In genomic region chr21:44297525-44298290, GRCh38 we compare ENCODE assay signal across 2 cellular contexts.
TF ChIP-seq lines count a peak whose summit lies in the region.

No MANE protein-coding gene starts in this region.

TF ChIP-seq in HEK293T, 16 proteins besides CTCF, POLR2A, EP300 and RAD21:
- TF ChIP-seq ZNF384 (IDR thresholded peaks at IDR 0.05): no peak
- TF ChIP-seq FOXM1 (IDR thresholded peaks at IDR 0.05; ENCODE audit: borderline replicate concordance): no peak
- TF ChIP-seq L3MBTL2 (conservative IDR thresholded peaks at IDR 0.05): no peak
- TF ChIP-seq FOXA1 (IDR thresholded peaks at IDR 0.05): no peak
- TF ChIP-seq SUZ12 (IDR thresholded peaks at IDR 0.05): no peak
- TF ChIP-seq NFRKB (IDR thresholded peaks at IDR 0.05): no peak
- no peak for TF ChIP-seq TARDBP (IDR thresholded peaks at IDR 0.05)
- no peak for TF ChIP-seq HDGF (IDR thresholded peaks at IDR 0.05; ENCODE audit: borderline replicate concordance)
- TF ChIP-seq BHLHE40 (IDR thresholded peaks at IDR 0.05; ENCODE audit: borderline replicate concordance): no peak
- no peak for TF ChIP-seq ELF4 (IDR thresholded peaks at IDR 0.05)
- TF ChIP-seq CTBP1 (IDR thresholded peaks at IDR 0.05; ENCODE audit: borderline replicate concordance): no peak

TF ChIP-seq in HepG2, 621 proteins besides CTCF, POLR2A, EP300 and RAD21 (continues in another document):
- 0 out of 2 replicates have a peak, but pooled peaks have one; percentile 41 for TF ChIP-seq AHR (CRISPR knock-in tag; IDR thresholded peaks at IDR 0.05)
- TF ChIP-seq KAT8 (CRISPR knock-in tag; IDR thresholded peaks at IDR 0.05): no peak
- TF ChIP-seq RARA (CRISPR knock-in tag; IDR thresholded peaks at IDR 0.05): peak; percentile 16; the same call in 1 of the 2 replicates
- peak; percentile 51 for TF ChIP-seq ZNF687 (CRISPR knock-in tag; IDR thresholded peaks at IDR 0.05)
- no peak for TF ChIP-seq ZNF253 (CRISPR knock-in tag; IDR thresholded peaks at IDR 0.05; ENCODE audit: borderline replicate concordance)
- no peak for TF ChIP-seq ZSCAN29 (CRISPR knock-in tag; conservative IDR thresholded peaks at IDR 0.05)
- no peak for TF ChIP-seq NAIF1 (CRISPR knock-in tag; IDR thresholded peaks at IDR 0.05; ENCODE audit: borderline replicate concordance)
- TF ChIP-seq BHLHE40 (IDR thresholded peaks at IDR 0.05; ENCODE audit: low read length): peak; percentile 34; the same call in 1 of the 2 replicates
- peak; percentile 24; the same call in 1 of the 2 replicates for TF ChIP-seq PITX1 (CRISPR knock-in tag; IDR thresholded peaks at IDR 0.05)
- TF ChIP-seq HNF1B (CRISPR knock-in tag; IDR thresholded peaks at IDR 0.05): peak; percentile 66; the same call in 1 of the 2 replicates
- TF ChIP-seq ZNF607 (CRISPR knock-in tag; IDR thresholded peaks at IDR 0.05; ENCODE audit: borderline replicate concordance): peak; percentile 72; the same call in 1 of the 2 replicates
- no peak for TF ChIP-seq NR2F6 (IDR thresholded peaks at IDR 0.05)
- TF ChIP-seq NR2F6 (CRISPR knock-in tag; IDR thresholded peaks at IDR 0.05): 0 out of 2 replicates have a peak, but pooled peaks have one; percentile 20
- no peak for TF ChIP-seq LCORL (IDR thresholded peaks at IDR 0.05)
- 0 out of 2 replicates have a peak, but pooled peaks have one; percentile 47 for TF ChIP-seq LCORL (CRISPR knock-in tag; IDR thresholded peaks at IDR 0.05)
- 0 out of 2 replicates have a peak, but pooled peaks have one; percentile 17 for TF ChIP-seq NRL (CRISPR knock-in tag; IDR thresholded peaks at IDR 0.05; ENCODE audit: borderline replicate concordance)
- TF ChIP-seq RFXAP (CRISPR knock-in tag; IDR thresholded peaks at IDR 0.05; ENCODE audit: borderline replicate concordance): no peak
- no peak for TF ChIP-seq NFRKB (IDR thresholded peaks at IDR 0.05)
- no peak for TF ChIP-seq GABPB1 (CRISPR knock-in tag; IDR thresholded peaks at IDR 0.05)
- no peak for TF ChIP-seq CAMTA2 (CRISPR knock-in tag; IDR thresholded peaks at IDR 0.05; ENCODE audit: borderline replicate concordance)
- TF ChIP-seq RXRB (CRISPR knock-in tag; IDR thresholded peaks at IDR 0.05; ENCODE audit: borderline replicate concordance): peak; percentile 35; the same call in 1 of the 2 replicates
- peak; percentile 46 for TF ChIP-seq TEAD3 (CRISPR knock-in tag; optimal IDR thresholded peaks at IDR 0.05; ENCODE audit: borderline replicate concordance)
- no peak for TF ChIP-seq ZNF746 (CRISPR knock-in tag; IDR thresholded peaks at IDR 0.05)
- peak; percentile 42; the same call in 1 of the 2 replicates for TF ChIP-seq GATAD2A (CRISPR knock-in tag; IDR thresholded peaks at IDR 0.05)
- TF ChIP-seq THRA (CRISPR knock-in tag; IDR thresholded peaks at IDR 0.05; ENCODE audit: borderline replicate concordance): peak; percentile 55; the same call in 1 of the 2 replicates
- peak; percentile 3; the same call in 1 of the 2 replicates for TF ChIP-seq ZMYM2 (CRISPR knock-in tag; IDR thresholded peaks at IDR 0.05)
- TF ChIP-seq ETV5 (CRISPR knock-in tag; IDR thresholded peaks at IDR 0.05; ENCODE audit: borderline replicate concordance): 0 out of 2 replicates have a peak, but pooled peaks have one; percentile 7
- 0 out of 2 replicates have a peak, but pooled peaks have one; percentile 41 for TF ChIP-seq KDM3A (CRISPR knock-in tag; IDR thresholded peaks at IDR 0.05; ENCODE audit: low read depth)
- TF ChIP-seq ZNF878 (CRISPR knock-in tag; IDR thresholded peaks at IDR 0.05): 0 out of 2 replicates have a peak, but pooled peaks have one; percentile 31
- 0 out of 2 replicates have a peak, but pooled peaks have one; percentile 25 for TF ChIP-seq SPEN (CRISPR knock-in tag; IDR thresholded peaks at IDR 0.05; ENCODE audit: low read depth)
- no peak for TF ChIP-seq E2F2 (CRISPR knock-in tag; IDR thresholded peaks at IDR 0.05; ENCODE audit: borderline replicate concordance)
- no peak for TF ChIP-seq FLYWCH1 (CRISPR knock-in tag; IDR thresholded peaks at IDR 0.05)
- peak; percentile 89 for TF ChIP-seq STAG1 (CRISPR knock-in tag; IDR thresholded peaks at IDR 0.05)
- peak; percentile 43; the same call in 1 of the 2 replicates for TF ChIP-seq ZNF501 (CRISPR knock-in tag; IDR thresholded peaks at IDR 0.05)
- TF ChIP-seq FOXP1 (IDR thresholded peaks at IDR 0.05): no peak
- TF ChIP-seq FOXP1 (CRISPR knock-in tag; IDR thresholded peaks at IDR 0.05): peak; percentile 59
- TF ChIP-seq SAFB2 (CRISPR knock-in tag; IDR thresholded peaks at IDR 0.05; ENCODE audit: borderline replicate concordance, low read depth): 0 out of 2 replicates have a peak, but pooled peaks have one; percentile 31
- peak; percentile 36; the same call in 1 of the 2 replicates for TF ChIP-seq NFKB2 (CRISPR knock-in tag; IDR thresholded peaks at IDR 0.05; ENCODE audit: borderline replicate concordance)
- TF ChIP-seq ZNF788 (CRISPR knock-in tag; IDR thresholded peaks at IDR 0.05; ENCODE audit: borderline replicate concordance): peak; percentile 67; the same call in 1 of the 2 replicates
- no peak; the same call in 2 of the 3 replicates for TF ChIP-seq MXI1 (IDR thresholded peaks at IDR 0.05; ENCODE audit: borderline replicate concordance, low read depth, low read length)
- TF ChIP-seq ZBED4 (CRISPR knock-in tag; IDR thresholded peaks at IDR 0.05; ENCODE audit: borderline replicate concordance): peak; percentile 47; the same call in 1 of the 2 replicates
- no peak for TF ChIP-seq ZNF678 (CRISPR knock-in tag; IDR thresholded peaks at IDR 0.05)
- peak; percentile 44; the same call in 1 of the 2 replicates for TF ChIP-seq ZBTB38 (CRISPR knock-in tag; IDR thresholded peaks at IDR 0.05)
- 0 out of 2 replicates have a peak, but pooled peaks have one; percentile 22 for TF ChIP-seq KDM2A (CRISPR knock-in tag; IDR thresholded peaks at IDR 0.05; ENCODE audit: borderline replicate concordance, low read depth)
- no peak for TF ChIP-seq ZNF430 (CRISPR knock-in tag; IDR thresholded peaks at IDR 0.05)
- TF ChIP-seq POGZ (CRISPR knock-in tag; IDR thresholded peaks at IDR 0.05): no peak
- peak; percentile 45; the same call in 1 of the 2 replicates for TF ChIP-seq ZNF263 (CRISPR knock-in tag; IDR thresholded peaks at IDR 0.05)
- TF ChIP-seq ZNF772 (CRISPR knock-in tag; IDR thresholded peaks at IDR 0.05): 0 out of 2 replicates have a peak, but pooled peaks have one; percentile 26
- TF ChIP-seq FOXO1 (CRISPR knock-in tag; IDR thresholded peaks at IDR 0.05): peak; percentile 91
- TF ChIP-seq NFATC3 (CRISPR knock-in tag; IDR thresholded peaks at IDR 0.05): no peak
- TF ChIP-seq ZGPAT (CRISPR knock-in tag; IDR thresholded peaks at IDR 0.05): 0 out of 2 replicates have a peak, but pooled peaks have one; percentile 18
